23 cellular contexts compared by ENCODE assay signal in the genomic region with DNA sequence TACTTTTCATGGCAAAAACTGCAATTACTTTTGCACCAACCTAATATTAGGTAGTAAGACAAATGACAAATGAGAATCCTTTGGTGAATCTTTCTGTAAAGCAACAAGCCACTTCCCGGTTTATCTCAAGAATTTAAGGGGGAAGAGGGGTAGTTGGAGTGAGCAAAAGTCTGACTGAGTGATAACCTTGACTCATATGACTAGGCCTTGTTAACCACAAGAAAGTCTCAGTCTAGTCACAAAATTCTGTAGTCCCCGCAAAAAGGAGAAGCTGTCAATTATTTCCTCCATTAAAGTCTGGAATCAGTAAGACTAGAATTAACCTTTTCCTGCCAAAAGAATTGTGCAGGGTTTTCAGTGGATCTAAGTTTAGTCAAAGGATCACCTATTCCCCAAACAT.
DNase-seq lines count a peak whose midpoint lies in the region; ATAC-seq, FAIRE-seq and TF ChIP-seq lines count a peak whose summit lies in the region.
"Had no signal": no experiment of that assay in that cellular context is flagged by ENCODE, and none has a peak within 500 bp of the region (broad histone marks: within the 10 kb centered on the region; RNA-seq: fewer than 3 reads in every experiment).

No MANE protein-coding gene starts in this region.

- POLR2A ChIA-PET in activated CD8-positive, alpha-beta T cell treated with anti-CD3 and anti-CD28 coated beads for 36 hours (lab: Charles Lee): no interaction called here
- POLR2A ChIA-PET in activated CD8-positive, alpha-beta T cell treated with anti-CD3 and anti-CD28 coated beads, Interleukin-2, amount 10 ng/mL, durations not matched to agents 7 days and 5 days (lab: Charles Lee): no interaction called here

- no peak overlapping the region for H3K27ac Mint-ChIP-seq in activated CD8-positive, alpha-beta T cell treated with anti-CD3 and anti-CD28 coated beads for 36 hours
- no peak overlapping the region for H3K27ac Mint-ChIP-seq in activated CD8-positive, alpha-beta T cell treated with anti-CD3 and anti-CD28 coated beads, Interleukin-2, amount 10 ng/mL, durations not matched to agents 7 days and 5 days
- H3K27ac Mint-ChIP-seq in stimulated activated naive B cell treated with anti-CD40 and anti-IgM and Interleukin-4, amounts not matched to agents 10 μg/mL and 1 μg/mL and 100 μg/mL, for 72 hours: no peak overlapping the region
- no peak overlapping the region for H3K27ac Mint-ChIP-seq in mesothelial cell of epicardium
- H3K27ac Mint-ChIP-seq: activated naive CD8-positive, alpha-beta T cell treated with anti-CD3 and anti-CD28 coated beads, Interleukin-2, amount 10 ng/mL, durations not matched to agents 7 days and 5 days; HFFc6; neural progenitor cell; stimulated activated naive CD8-positive, alpha-beta T cell treated with anti-CD3 and anti-CD28 coated beads, Interleukin-15, Interleukin-2, amounts not matched to agents 100 ng/mL and 50 ng/mL, for 24 hours; T-helper 2 cell treated with Interferon-gamma antibody and Interleukin-4, amounts not matched to agents 5 μg/mL and 100 μg/mL, for 36 hours had no signal

- intact Hi-C loops in activated CD8-positive, alpha-beta T cell treated with anti-CD3 and anti-CD28 coated beads for 36 hours (cut with micrococcal nuclease): no loop called here

- peaks cover 4% of the 10 kb centered on the region for H3K4me1 Mint-ChIP-seq in activated CD8-positive, alpha-beta T cell treated with anti-CD3 and anti-CD28 coated beads for 36 hours (ENCODE audit: low read depth)
- H3K4me1 Mint-ChIP-seq in activated CD8-positive, alpha-beta T cell treated with anti-CD3 and anti-CD28 coated beads, Interleukin-2, amount 10 ng/mL, durations not matched to agents 7 days and 5 days (ENCODE audit: low read depth): peaks cover 5% of the 10 kb centered on the region
- H3K4me1 Mint-ChIP-seq in stimulated activated naive B cell treated with anti-CD40 and anti-IgM and Interleukin-4, amounts not matched to agents 10 μg/mL and 1 μg/mL and 100 μg/mL, for 72 hours: peaks cover 15 to 29% of the 10 kb centered on the region in 2 donors
- H3K4me1 Mint-ChIP-seq in mesothelial cell of epicardium: peaks cover 13% of the 10 kb centered on the region
- H3K4me1 Mint-ChIP-seq: activated naive CD8-positive, alpha-beta T cell treated with anti-CD3 and anti-CD28 coated beads, Interleukin-2, amount 10 ng/mL, durations not matched to agents 7 days and 5 days had no signal

- no peak for FAIRE-seq in H54 (lab: Jason Lieb, UNC)
- FAIRE-seq: A204.1 had no signal

- peak; percentile 66 for ATAC-seq in activated CD8-positive, alpha-beta T cell treated with anti-CD3 and anti-CD28 coated beads for 36 hours
- ATAC-seq in activated CD8-positive, alpha-beta T cell treated with anti-CD3 and anti-CD28 coated beads, Interleukin-2, amount 10 ng/mL, durations not matched to agents 7 days and 5 days: no peak
- peak; percentile 80 for ATAC-seq in HG03342 (IDR thresholded peaks at IDR 0.05; ENCODE audit: unreplicated experiment)
- ATAC-seq in stimulated activated naive B cell treated with anti-CD40 and anti-IgM and Interleukin-4, amounts not matched to agents 10 μg/mL and 1 μg/mL and 100 μg/mL, for 72 hours (replicated peaks): peak; percentile 82 to 87
- ATAC-seq: gastrocnemius medialis, left cardiac atrium, upper lobe of right lung had no signal

- no peaks in the 10 kb centered on the region for H3K9me3 Mint-ChIP-seq in activated CD8-positive, alpha-beta T cell treated with anti-CD3 and anti-CD28 coated beads for 36 hours
- H3K9me3 Mint-ChIP-seq in activated CD8-positive, alpha-beta T cell treated with anti-CD3 and anti-CD28 coated beads, Interleukin-2, amount 10 ng/mL, durations not matched to agents 7 days and 5 days (ENCODE audit: insufficient read depth): no peaks in the 10 kb centered on the region
- H3K9me3 Mint-ChIP-seq in stimulated activated naive B cell treated with anti-CD40 and anti-IgM and Interleukin-4, amounts not matched to agents 10 μg/mL and 1 μg/mL and 100 μg/mL, for 72 hours: peaks cover 0 to 2% of the 10 kb centered on the region in 2 donors
- no peaks in the 10 kb centered on the region for H3K9me3 Mint-ChIP-seq in mesothelial cell of epicardium
- H3K9me3 Mint-ChIP-seq: activated naive CD8-positive, alpha-beta T cell treated with anti-CD3 and anti-CD28 coated beads, Interleukin-2, amount 10 ng/mL, durations not matched to agents 7 days and 5 days; HFFc6; neural progenitor cell; stimulated activated naive CD8-positive, alpha-beta T cell treated with anti-CD3 and anti-CD28 coated beads, Interleukin-15, Interleukin-2, amounts not matched to agents 100 ng/mL and 50 ng/mL, for 24 hours; T-helper 2 cell treated with Interferon-gamma antibody and Interleukin-4, amounts not matched to agents 5 μg/mL and 100 μg/mL, for 36 hours had no signal

- H3K36me3 Mint-ChIP-seq in activated CD8-positive, alpha-beta T cell treated with anti-CD3 and anti-CD28 coated beads for 36 hours (ENCODE audit: low read depth): no peaks in the 10 kb centered on the region
- H3K36me3 Mint-ChIP-seq in activated CD8-positive, alpha-beta T cell treated with anti-CD3 and anti-CD28 coated beads, Interleukin-2, amount 10 ng/mL, durations not matched to agents 7 days and 5 days (ENCODE audit: low read depth): no peaks in the 10 kb centered on the region
- H3K36me3 Mint-ChIP-seq in stimulated activated naive B cell treated with anti-CD40 and anti-IgM and Interleukin-4, amounts not matched to agents 10 μg/mL and 1 μg/mL and 100 μg/mL, for 72 hours: no peaks in the 10 kb centered on the region
- H3K36me3 Mint-ChIP-seq in mesothelial cell of epicardium: no peaks in the 10 kb centered on the region
- H3K36me3 Mint-ChIP-seq: activated naive CD8-positive, alpha-beta T cell treated with anti-CD3 and anti-CD28 coated beads, Interleukin-2, amount 10 ng/mL, durations not matched to agents 7 days and 5 days; neural progenitor cell had no signal

- no peak overlapping the region for H3K4me3 Mint-ChIP-seq in activated CD8-positive, alpha-beta T cell treated with anti-CD3 and anti-CD28 coated beads for 36 hours
- H3K4me3 Mint-ChIP-seq in activated CD8-positive, alpha-beta T cell treated with anti-CD3 and anti-CD28 coated beads, Interleukin-2, amount 10 ng/mL, durations not matched to agents 7 days and 5 days: no peak overlapping the region
- no peak overlapping the region for H3K4me3 Mint-ChIP-seq in stimulated activated naive B cell treated with anti-CD40 and anti-IgM and Interleukin-4, amounts not matched to agents 10 μg/mL and 1 μg/mL and 100 μg/mL, for 72 hours
- H3K4me3 Mint-ChIP-seq in mesothelial cell of epicardium: no peak overlapping the region
- H3K4me3 Mint-ChIP-seq: activated naive CD8-positive, alpha-beta T cell treated with anti-CD3 and anti-CD28 coated beads, Interleukin-2, amount 10 ng/mL, durations not matched to agents 7 days and 5 days; HFFc6; neural progenitor cell; stimulated activated naive CD8-positive, alpha-beta T cell treated with anti-CD3 and anti-CD28 coated beads, Interleukin-15, Interleukin-2, amounts not matched to agents 100 ng/mL and 50 ng/mL, for 24 hours; T-helper 2 cell treated with Interferon-gamma antibody and Interleukin-4, amounts not matched to agents 5 μg/mL and 100 μg/mL, for 36 hours had no signal

- no peak for TF ChIP-seq CTCF in activated CD8-positive, alpha-beta T cell treated with anti-CD3 and anti-CD28 coated beads for 36 hours (IDR thresholded peaks at IDR 0.05)
- TF ChIP-seq CTCF in mesothelial cell of epicardium (IDR thresholded peaks at IDR 0.05; ENCODE audit: unreplicated experiment): no peak

- H3K27me3 Mint-ChIP-seq in activated CD8-positive, alpha-beta T cell treated with anti-CD3 and anti-CD28 coated beads for 36 hours: peaks cover 8% of the 10 kb centered on the region
- peaks cover 17% of the 10 kb centered on the region for H3K27me3 Mint-ChIP-seq in activated CD8-positive, alpha-beta T cell treated with anti-CD3 and anti-CD28 coated beads, Interleukin-2, amount 10 ng/mL, durations not matched to agents 7 days and 5 days (ENCODE audit: low read depth)
- peaks cover 8 to 18% of the 10 kb centered on the region in 2 donors for H3K27me3 Mint-ChIP-seq in stimulated activated naive B cell treated with anti-CD40 and anti-IgM and Interleukin-4, amounts not matched to agents 10 μg/mL and 1 μg/mL and 100 μg/mL, for 72 hours
- peaks cover 6% of the 10 kb centered on the region for H3K27me3 Mint-ChIP-seq in mesothelial cell of epicardium (ENCODE audit: low read depth)

- CTCF ChIA-PET in activated CD8-positive, alpha-beta T cell treated with anti-CD3 and anti-CD28 coated beads for 36 hours (lab: Charles Lee): no interaction called here
- CTCF ChIA-PET in activated CD8-positive, alpha-beta T cell treated with anti-CD3 and anti-CD28 coated beads, Interleukin-2, amount 10 ng/mL, durations not matched to agents 7 days and 5 days (lab: Charles Lee): no interaction called here

- TF ChIP-seq POLR2A in H54 (IDR thresholded peaks at IDR 0.05; ENCODE audit: low read depth, low read length): no peak

- DNase-seq in activated CD8-positive, alpha-beta T cell treated with anti-CD3 and anti-CD28 coated beads for 36 hours: no peak
- no peak for DNase-seq in activated CD8-positive, alpha-beta T cell treated with anti-CD3 and anti-CD28 coated beads, Interleukin-2, amount 10 ng/mL, durations not matched to agents 7 days and 5 days
- peak; percentile 71 for DNase-seq in OCI-M1 (lab: John Stamatoyannopoulos, UW)
- peak; percentile 15 for DNase-seq in stimulated activated naive B cell treated with anti-CD40 and anti-IgM and Interleukin-4, amounts not matched to agents 10 μg/mL and 1 μg/mL and 100 μg/mL, for 72 hours
- DNase-seq in foreskin melanocyte: no peak
- no peak for DNase-seq in H54 (ENCODE audit: insufficient read length, low spot score)
- DNase-seq in mesothelial cell of epicardium (ENCODE audit: low spot score in 2 of 2, unreplicated experiment in 2 of 2): no peak
- DNase-seq: activated CD4-positive, alpha-beta T cell treated with anti-CD3 and anti-CD28 coated beads for 48 hours; activated naive CD8-positive, alpha-beta T cell treated with anti-CD3 and anti-CD28 coated beads, Interleukin-2, amount 10 ng/mL, durations not matched to agents 7 days and 5 days; activated T-cell treated with anti-CD3 and anti-CD28 coated beads for 4 hours; dermis blood vessel endothelial cell; gastrocnemius medialis; HFFc6; left cardiac atrium; NCI-H146; NCI-H345; SJCRH30; upper lobe of right lung had no signal

Comparison
In these comparisons a context has a peak if more than half of its experiments do, and no peak if none do; other contexts are left out.
1. DNase-seq: peak in OCI-M1 (single experiment) and stimulated activated naive B cell treated with anti-CD40 and anti-IgM and Interleukin-4, amounts not matched to agents 10 μg/mL and 1 μg/mL and 100 μg/mL, for 72 hours (single experiment); none in activated CD8-positive, alpha-beta T cell treated with anti-CD3 and anti-CD28 coated beads for 36 hours (single experiment), activated CD8-positive, alpha-beta T cell treated with anti-CD3 and anti-CD28 coated beads, Interleukin-2, amount 10 ng/mL, durations not matched to agents 7 days and 5 days (single experiment), foreskin melanocyte (single experiment), H54 (single experiment) and mesothelial cell of epicardium (0 of 2).